ENCODE assay signal across 20 cellular contexts in the genomic region with DNA sequence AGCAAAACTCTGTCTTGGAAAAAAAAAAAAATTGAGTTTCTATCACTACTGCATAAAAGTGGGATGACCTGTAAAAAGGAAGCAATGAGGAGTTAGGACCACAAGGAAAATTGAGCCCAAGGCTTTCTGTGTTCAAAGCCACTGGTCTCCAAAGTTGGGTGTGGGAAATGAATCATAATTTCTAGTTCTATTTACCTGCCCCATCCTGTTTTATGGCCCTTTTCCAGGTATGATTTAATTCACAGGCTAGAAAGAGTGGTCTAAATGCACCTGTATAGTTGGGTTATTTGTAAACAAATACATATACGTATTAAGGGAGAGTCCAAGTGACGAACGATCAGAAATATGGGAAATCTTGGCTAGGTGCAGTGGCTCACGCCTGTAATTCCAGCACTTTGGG. TPM values are rescaled to one million over a fixed set of nuclear protein-coding genes. Genes with fewer than 3 reads are reported as not detected.
"Had no signal": no experiment of that assay in that cellular context is flagged by ENCODE, and none has a peak within 500 bp of the region (broad histone marks: within the 10 kb centered on the region; RNA-seq: fewer than 3 reads in every experiment).

No MANE protein-coding gene starts in this region.

- DNase-seq: cortex of kidney; dorsolateral prefrontal cortex; effector CD8-positive, alpha-beta T cell; foreskin melanocyte; head of caudate nucleus; hippocampal formation; kidney glomerular epithelial cell; natural killer cell; ovary; sigmoid colon; stimulated activated CD4-positive, alpha-beta T cell treated with anti-CD3 and anti-CD28 coated beads, Interleukin-12 subunit alpha, Interleukin-12 subunit beta, amount 100 ng/mL, for 4 hours; stimulated activated naive CD4-positive, alpha-beta T cell treated with Interleukin-2 at 50 U/mL for 16 hours had no signal

- H3K27ac ChIP-seq: dorsolateral prefrontal cortex, ovary, right atrium auricular region, sigmoid colon, skin epidermis had no signal

- H3K4me3 ChIP-seq: dorsolateral prefrontal cortex, ovary, right atrium auricular region, sigmoid colon, skin epidermis had no signal

- H3K4me1 Mint-ChIP-seq: memory B cell, mesothelial cell of epicardium, natural killer cell, neural crest cell had no signal

- FAIRE-seq: urothelium cell line had no signal

- H3K36me3 Mint-ChIP-seq: memory B cell, mesothelial cell of epicardium, natural killer cell, type B pancreatic cell had no signal

- H3K4me3 Mint-ChIP-seq: memory B cell, mesothelial cell of epicardium, natural killer cell, neural crest cell, type B pancreatic cell had no signal

- H3K4me1 ChIP-seq: right atrium auricular region, sigmoid colon had no signal

- H3K36me3 ChIP-seq: ovary, right atrium auricular region, sigmoid colon had no signal

- H3K9me3 Mint-ChIP-seq: memory B cell, mesothelial cell of epicardium, natural killer cell, neural crest cell, type B pancreatic cell had no signal

- ATAC-seq: left lobe of liver, natural killer cell had no signal

- H3K27ac Mint-ChIP-seq: memory B cell, mesothelial cell of epicardium, natural killer cell, type B pancreatic cell had no signal

- H3K27me3 ChIP-seq: dorsolateral prefrontal cortex, ovary, right atrium auricular region, sigmoid colon had no signal

- H3K27me3 Mint-ChIP-seq: memory B cell, type B pancreatic cell had no signal

- H3K9me3 ChIP-seq: ovary, right atrium auricular region, sigmoid colon had no signal

RNA-seq across cellular contexts. Expression of gene PODNL1, which starts 8.2 kb away (rescaled TPM):
- total RNA-seq: left lobe of liver, sigmoid colon had no signal
